10 cellular contexts compared by ENCODE assay signal in the genomic region with DNA sequence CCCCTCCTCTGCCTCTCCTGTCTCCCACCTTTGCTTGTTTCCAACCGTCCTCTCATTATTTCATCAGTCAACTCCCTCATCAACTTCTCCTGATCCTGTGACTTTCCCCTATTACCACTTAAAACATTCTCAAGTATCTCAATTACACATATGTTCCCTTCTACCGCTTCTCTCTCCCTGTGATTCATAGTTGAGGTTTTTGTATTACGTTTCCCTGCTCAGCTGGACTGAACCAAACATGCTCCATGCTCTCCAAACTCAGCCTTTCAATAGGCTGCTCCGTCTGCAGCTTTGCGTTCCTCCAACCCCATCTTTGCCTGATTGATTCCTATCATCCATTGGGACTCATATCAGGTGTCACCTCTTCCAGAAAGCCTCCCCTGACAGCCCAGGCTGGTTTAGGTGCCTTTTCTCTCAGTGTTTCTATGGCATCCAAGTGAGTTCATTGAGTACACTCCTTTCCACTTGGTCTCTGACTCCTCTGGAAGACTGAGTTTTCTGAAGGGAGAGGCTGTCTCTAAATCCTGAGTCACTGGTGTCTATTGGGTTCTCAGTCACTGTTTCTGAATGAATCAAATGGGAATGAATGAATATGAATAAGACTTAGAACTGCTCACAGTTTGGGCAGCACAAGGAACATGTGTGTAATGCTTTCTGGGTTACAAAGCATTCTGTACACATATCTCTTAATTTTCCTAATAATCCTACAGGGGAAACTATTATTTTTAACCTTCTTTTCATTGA. TPM values are rescaled to one million over a fixed set of nuclear protein-coding genes. Genes with fewer than 3 reads are reported as not detected.
DNase-seq lines count a peak whose midpoint lies in the region; ATAC-seq and TF ChIP-seq lines count a peak whose summit lies in the region.
"Had no signal": no experiment of that assay in that cellular context is flagged by ENCODE, and none has a peak within 500 bp of the region (broad histone marks: within the 10 kb centered on the region; RNA-seq: fewer than 3 reads in every experiment).

No MANE protein-coding gene starts in this region.

- H3K23ac ChIP-seq in IMR-90 (ENCODE audit: low read depth, low read length), result no peak overlapping the region

- H4K8ac ChIP-seq in IMR-90 (ENCODE audit: low read depth in 2 of 2, low read length in 2 of 2), result no peak overlapping the region

- H2AFZ ChIP-seq in IMR-90 (replicated peaks; ENCODE audit: low read length, poor library complexity), result peak overlapping the region; percentile 9

- POLR2A ChIA-PET in IMR-90 (lab: Charles Lee; ENCODE audit: unreplicated experiment), result no interaction called here

- H2BK20ac ChIP-seq in IMR-90 (ENCODE audit: low read depth, low read length), result no peak overlapping the region

- no peak for TF ChIP-seq POLR2A in IMR-90 (IDR thresholded peaks at IDR 0.05; ENCODE audit: low read depth, low read length)

- H3K14ac ChIP-seq in IMR-90 (replicated peaks; ENCODE audit: low read depth, low read length), result no peak overlapping the region

- 0 out of 4 replicates have a peak, but pooled peaks cover 0 to 2% of the 10 kb centered on the region in 2 experiments for H3K79me1 ChIP-seq in IMR-90 (ENCODE audit: low read depth in 1 of 2, low read length in 2 of 2)

- H3K27ac ChIP-seq in C4-2B (peak overlapping the region; percentile 31; the same call in 1 of the 2 replicates), IMR-90 (ENCODE audit: insufficient read depth, low read length) (no peak overlapping the region), lung (ENCODE audit: low read depth in 1 of 2, low read length in 1 of 2) (peak overlapping the region in 1 of 2 donors; percentile 82)

- H3K9me1 ChIP-seq in IMR-90 (ENCODE audit: insufficient read depth, low read length), result peaks cover 2% of the 10 kb centered on the region; the same call in 1 of the 2 replicates

- no peak overlapping the region for H4K5ac ChIP-seq in IMR-90 (ENCODE audit: low read depth, low read length)

- in situ Hi-C loops in IMR-90 (cut with MboI; ENCODE audit: low sequenced_read_pairs), result loop anchor here (25.0 kb wide), 1 partner anchor 792 kb away; no protein-coding TSS in a partner anchor

- TF ChIP-seq CTCF in C4-2B (conservative IDR thresholded peaks at IDR 0.05) (no peak), IMR-90 (conservative IDR thresholded peaks at IDR 0.05; ENCODE audit: low read depth, low read length) (no peak), cardiac fibroblast (IDR thresholded peaks at IDR 0.05; ENCODE audit: low read depth, low read length) (no peak), lung (IDR thresholded peaks at IDR 0.05; ENCODE audit: control extremely low read depth, extremely low read depth) (no peak)

- H3K4me3 ChIP-seq in IMR-90 (ENCODE audit: insufficient read depth, low read depth, low read length), result no peak overlapping the region
- H3K4me3 ChIP-seq in cardiac fibroblast (replicated peaks in 1 of 2; ENCODE audit: low read depth in 2 of 2, low read length in 2 of 2), result no peak overlapping the region
- H3K4me3 ChIP-seq in lung, result no peak overlapping the region

- H3K4me1 ChIP-seq in IMR-90 (ENCODE audit: control insufficient read depth, insufficient read depth, low read length) (peaks cover 2% of the 10 kb centered on the region; the same call in 1 of the 2 replicates), lung (ENCODE audit: control insufficient read depth in 2 of 2, insufficient read depth in 2 of 2, low read length in 2 of 2) (peaks cover 5 to 37% of the 10 kb centered on the region in 2 donors)

- no peak overlapping the region for H3K9ac ChIP-seq in IMR-90 (ENCODE audit: low read depth, low read length)

- no peak for TF ChIP-seq RAD21 in IMR-90 (IDR thresholded peaks at IDR 0.05; ENCODE audit: low read length)

- no peak overlapping the region for H2AK9ac ChIP-seq in IMR-90 (replicated peaks; ENCODE audit: low read depth, low read length, poor library complexity)

- no peaks in the 10 kb centered on the region for H3K36me3 ChIP-seq in IMR-90 (ENCODE audit: control insufficient read depth, insufficient read depth, low read length)
- H3K36me3 ChIP-seq in lung (ENCODE audit: control insufficient read depth in 2 of 2, insufficient read depth in 2 of 2, low read length in 2 of 2), result no peaks in the 10 kb centered on the region

- DNase-seq in IMR-90 (peak; percentile 86), cardiac fibroblast (ENCODE audit: low read depth in 2 of 2) (peak; percentile 20 to 89), lung (ENCODE audit: low spot score) (no peak), NCI-H1694 treated with DMSO at 0.1 percent for 48 hours (lab: John Stamatoyannopoulos, UW) (no peak), NCI-H82 (lab: John Stamatoyannopoulos, UW) (no peak)
- DNase-seq: activated CD4-positive, alpha-beta T cell treated with anti-CD3 and anti-CD28 coated beads, Interleukin-2, amount 50 U/mL, for 4 hours had no signal

- H3K27me3 ChIP-seq in IMR-90 (ENCODE audit: control insufficient read depth, insufficient read depth, low read length) (no peaks in the 10 kb centered on the region), lung (ENCODE audit: control insufficient read depth, insufficient read depth) (no peaks in the 10 kb centered on the region)

- CTCF ChIA-PET in IMR-90 (lab: Yijun Ruan, JAX), result no interaction called here

- H2BK15ac ChIP-seq in IMR-90 (ENCODE audit: low read depth, low read length), result no peak overlapping the region

- H4K20me1 ChIP-seq in IMR-90 (ENCODE audit: insufficient read depth, low read length), result peaks cover 7% of the 10 kb centered on the region; the same call in 1 of the 2 replicates

- dilution Hi-C loops in IMR-90 (cut with HindIII; ENCODE audit: low sequenced_read_pairs, unreplicated experiment), result no loop called here

- BruUV-seq in IMR-90 (replicated peaks; lab: Mats Ljungman, UMichigan), result no TSS peak

- H3K56ac ChIP-seq in IMR-90 (ENCODE audit: extremely low read depth, insufficient read depth, low read length), result no peak overlapping the region

- H3K4ac ChIP-seq in IMR-90 (ENCODE audit: low read depth, low read length), result 0 out of 2 replicates have a peak overlapping the region, but pooled peaks have one; percentile 13

- H2AK5ac ChIP-seq in IMR-90 (ENCODE audit: low read depth, low read length), result no peak overlapping the region

- ATAC-seq in IMR-90 (ENCODE audit: low read depth) (peak; percentile 78), lung (ENCODE audit: insufficient read depth, low FRiP score) (peak; percentile 66), HG02885 (IDR thresholded peaks at IDR 0.05; ENCODE audit: poor library complexity, unreplicated experiment) (no peak), GM19463 (IDR thresholded peaks at IDR 0.05; ENCODE audit: unreplicated experiment) (no peak)

- intact Hi-C loops in IMR-90 (cut with micrococcal nuclease), result loop anchor here (5.0 kb wide), 1 partner anchor 97 kb away; no protein-coding TSS in a partner anchor

- peak overlapping the region; percentile 47; the same call in 1 of the 2 replicates for H3K4me2 ChIP-seq in IMR-90 (ENCODE audit: low read depth, low read length)

- no peak overlapping the region for H4K91ac ChIP-seq in IMR-90 (ENCODE audit: insufficient read depth, low read depth, low read length)

- H3K9me3 ChIP-seq in IMR-90 (ENCODE audit: control insufficient read depth, insufficient read depth, low read length) (no peaks in the 10 kb centered on the region), lung (ENCODE audit: control insufficient read depth in 2 of 2, insufficient read depth in 1 of 2, low read length in 1 of 2) (no peaks in the 10 kb centered on the region)

- peak overlapping the region; percentile 9 for H2BK5ac ChIP-seq in IMR-90 (ENCODE audit: low read depth, low read length, poor library complexity, severe bottlenecking)

- H3K18ac ChIP-seq in IMR-90 (ENCODE audit: low read depth, low read length), result no peak overlapping the region

- 76% methylated on average over 4 of the region's 5 CpGs; no CpG with 5 or more reads in 1 of the 2 experiments for WGBS in IMR-90 (ENCODE audit: extremely low coverage in 2 of 2, insufficient read length in 1 of 2), 2 experiments
- WGBS in lung, 2 donors, result 81 to 89% methylated on average over 5 of the region's 5 CpGs

- H2BK120ac ChIP-seq in IMR-90 (ENCODE audit: low read depth, low read length), result no peak overlapping the region

TF ChIP-seq in IMR-90, 13 proteins besides CTCF, POLR2A, EP300 and RAD21:
- TF ChIP-seq SMC3 (IDR thresholded peaks at IDR 0.05; ENCODE audit: low read depth, low read length), result no peak
- TF ChIP-seq, protein P1, sequence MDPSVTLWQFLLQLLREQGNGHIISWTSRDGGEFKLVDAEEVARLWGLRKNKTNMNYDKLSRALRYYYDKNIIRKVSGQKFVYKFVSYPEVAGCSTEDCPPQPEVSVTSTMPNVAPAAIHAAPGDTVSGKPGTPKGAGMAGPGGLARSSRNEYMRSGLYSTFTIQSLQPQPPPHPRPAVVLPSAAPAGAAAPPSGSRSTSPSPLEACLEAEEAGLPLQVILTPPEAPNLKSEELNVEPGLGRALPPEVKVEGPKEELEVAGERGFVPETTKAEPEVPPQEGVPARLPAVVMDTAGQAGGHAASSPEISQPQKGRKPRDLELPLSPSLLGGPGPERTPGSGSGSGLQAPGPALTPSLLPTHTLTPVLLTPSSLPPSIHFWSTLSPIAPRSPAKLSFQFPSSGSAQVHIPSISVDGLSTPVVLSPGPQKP (IDR thresholded peaks at IDR 0.05; ENCODE audit: borderline replicate concordance, low read depth, low read length), result no peak
- TF ChIP-seq MAZ (IDR thresholded peaks at IDR 0.05; ENCODE audit: borderline replicate concordance, low read depth, low read length), result no peak
- no peak for TF ChIP-seq CHD1 (IDR thresholded peaks at IDR 0.05; ENCODE audit: low read depth, low read length)
- no peak for TF ChIP-seq BHLHE40 (IDR thresholded peaks at IDR 0.05; ENCODE audit: low read depth, low read length)
- TF ChIP-seq MAFK (IDR thresholded peaks at IDR 0.05; ENCODE audit: low read depth, low read length), result no peak
- TF ChIP-seq MXI1 (IDR thresholded peaks at IDR 0.05; ENCODE audit: borderline replicate concordance, low read depth, low read length), result no peak
- TF ChIP-seq RFX5 (IDR thresholded peaks at IDR 0.05; ENCODE audit: low read depth, low read length), result no peak
- no peak for TF ChIP-seq RCOR1 (IDR thresholded peaks at IDR 0.05; ENCODE audit: insufficient replicate concordance, low read length)
- TF ChIP-seq CEBPB (IDR thresholded peaks at IDR 0.05; ENCODE audit: low read depth, low read length), result no peak
- no peak for TF ChIP-seq NFE2L2 (IDR thresholded peaks at IDR 0.05; ENCODE audit: low read depth, low read length)

RNA-seq across cellular contexts. Expression of a gene that starts 56.4 kb away (rescaled TPM):
- total RNA-seq in IMR-90 (2012; rRNA removed) (9.2 and 9.7 TPM in 2 replicates), lung (10 to 100 TPM; 17.4 to 31.1 TPM)
- polyA plus RNA-seq in IMR-90 (2012; rRNA removed) (2.6 and 3.3 TPM in 2 replicates), lung (1 to 10 TPM; 3.1 to 6.9 TPM)
- 1.3 and 1.5 TPM in 2 replicates for polyA plus RNA-seq in IMR-90 (2012; cell fraction: cytosol; rRNA removed)
- 2.7 and 23.1 TPM in 2 replicates for polyA plus RNA-seq in IMR-90 (2012; cell fraction: nucleus; rRNA removed; ENCODE audit: low replicate concordance)
- polyA plus RNA-seq: IgD-negative memory B cell had no signal

Comparison
In these comparisons a context has a peak if more than half of its experiments do, and no peak if none do; other contexts are left out.
1. ATAC-seq: peak in IMR-90 (single experiment) and lung (single experiment); none in HG02885 (single experiment) and GM19463 (single experiment).
2. DNase-seq: peak in IMR-90 (single experiment) and cardiac fibroblast (2 of 2); none in lung (single experiment), NCI-H1694 treated with DMSO at 0.1 percent for 48 hours (single experiment) and NCI-H82 (single experiment).